ENCODE assay signal across 1 cellular context in genomic region chr4:169277838-169278237, GRCh38. TPM values are rescaled to one million over a fixed set of nuclear protein-coding genes. Genes with fewer than 3 reads are reported as not detected.
"Had no signal": no experiment of that assay in that cellular context is flagged by ENCODE, and none has a peak within 500 bp of the region (broad histone marks: within the 10 kb centered on the region; RNA-seq: fewer than 3 reads in every experiment).

No MANE protein-coding gene starts in this region.

RNA-seq across cellular contexts. Expression of gene SH3RF1, which starts 7.1 kb away (rescaled TPM):
- total RNA-seq: G401 had no signal
